ENCODE assay signal across 8 cellular contexts in genomic region chr3:50292924-50293801, GRCh38. TPM values are rescaled to one million over a fixed set of nuclear protein-coding genes. Genes with fewer than 3 reads are reported as not detected.
DNase-seq lines count a peak whose midpoint lies in the region; ATAC-seq, FAIRE-seq and TF ChIP-seq lines count a peak whose summit lies in the region.

No MANE protein-coding gene starts in this region.

- no peak for ATAC-seq in activated CD8-positive, alpha-beta T cell treated with anti-CD3 and anti-CD28 coated beads for 36 hours
- no peak for ATAC-seq in GM21360 (IDR thresholded peaks at IDR 0.05; ENCODE audit: unreplicated experiment)

- 66 to 70% (median 69%) methylated on average over 14 of the region's 14 CpGs for WGBS in small intestine, 3 donors

- FAIRE-seq in small intestine (lab: Jason Lieb, UNC) (no peak), frontal cortex (lab: Jason Lieb, UNC) (no peak)

- DNase-seq in HFFc6 (peak; percentile 12), right atrium auricular region (ENCODE audit: low spot score) (no peak), small intestine (no peak), frontal cortex (ENCODE audit: low spot score in 2 of 2) (no peak), NCI-H2171 (lab: John Stamatoyannopoulos, UW) (no peak)
- DNase-seq in activated CD8-positive, alpha-beta T cell treated with anti-CD3 and anti-CD28 coated beads for 36 hours = no peak
- no peak for DNase-seq in stimulated activated naive CD4-positive, alpha-beta T cell treated with Interleukin-2 at 50 U/mL for 16 hours (lab: John Stamatoyannopoulos, UW)

- H3K9me3 ChIP-seq in right atrium auricular region = no peaks in the 10 kb centered on the region
- H3K9me3 ChIP-seq in small intestine (ENCODE audit: control insufficient read depth, low read depth) = no peaks in the 10 kb centered on the region

- peaks cover 5% of the 10 kb centered on the region for H3K36me3 Mint-ChIP-seq in HFFc6 (ENCODE audit: low read depth)
- peaks cover 29% of the 10 kb centered on the region for H3K36me3 Mint-ChIP-seq in activated CD8-positive, alpha-beta T cell treated with anti-CD3 and anti-CD28 coated beads for 36 hours (ENCODE audit: low read depth)

- POLR2A ChIA-PET in activated CD8-positive, alpha-beta T cell treated with anti-CD3 and anti-CD28 coated beads for 36 hours (lab: Charles Lee) = interaction anchor here (0.7 to 8.2 kb wide), 12 partner anchors 9 to 97 kb away, joined by 3 to 98 read pairs (median 4); partner anchors contain the start of genes LSMEM2 and TUSC2

- H3K9me3 Mint-ChIP-seq in HFFc6 = no peaks in the 10 kb centered on the region
- H3K9me3 Mint-ChIP-seq in activated CD8-positive, alpha-beta T cell treated with anti-CD3 and anti-CD28 coated beads for 36 hours = no peaks in the 10 kb centered on the region

- H3K27ac ChIP-seq in right atrium auricular region = peak overlapping the region; percentile 91 to 96
- peak overlapping the region; percentile 63 to 71 for H3K27ac ChIP-seq in small intestine (ENCODE audit: low read depth in 1 of 2, low read length in 1 of 2)

- H3K4me3 Mint-ChIP-seq in HFFc6 = peak overlapping the region; percentile 92
- peak overlapping the region; percentile 95 for H3K4me3 Mint-ChIP-seq in activated CD8-positive, alpha-beta T cell treated with anti-CD3 and anti-CD28 coated beads for 36 hours

- peaks cover 23% of the 10 kb centered on the region for H3K4me1 Mint-ChIP-seq in HFFc6 (ENCODE audit: low read depth)
- H3K4me1 Mint-ChIP-seq in activated CD8-positive, alpha-beta T cell treated with anti-CD3 and anti-CD28 coated beads for 36 hours (ENCODE audit: low read depth) = peaks cover 17% of the 10 kb centered on the region

- H3K27me3 Mint-ChIP-seq in HFFc6 (ENCODE audit: insufficient read depth) = peaks cover 1% of the 10 kb centered on the region; the same call in 1 of the 2 replicates
- no peaks in the 10 kb centered on the region for H3K27me3 Mint-ChIP-seq in activated CD8-positive, alpha-beta T cell treated with anti-CD3 and anti-CD28 coated beads for 36 hours

- intact Hi-C loops in activated CD8-positive, alpha-beta T cell treated with anti-CD3 and anti-CD28 coated beads for 36 hours (cut with micrococcal nuclease) = no loop called here

- no peak for TF ChIP-seq CTCF in HFFc6 (IDR thresholded peaks at IDR 0.05)
- no peak for TF ChIP-seq CTCF in activated CD8-positive, alpha-beta T cell treated with anti-CD3 and anti-CD28 coated beads for 36 hours (IDR thresholded peaks at IDR 0.05)
- TF ChIP-seq CTCF in right atrium auricular region (IDR thresholded peaks at IDR 0.05) = no peak

- H3K4me3 ChIP-seq in right atrium auricular region (peak overlapping the region; percentile 88 to 99), small intestine (ENCODE audit: low read depth in 1 of 2, low read length in 2 of 2) (no peak overlapping the region)

- H3K27me3 ChIP-seq in right atrium auricular region = no peaks in the 10 kb centered on the region
- H3K27me3 ChIP-seq in small intestine (ENCODE audit: control insufficient read depth in 2 of 2, insufficient read depth in 2 of 2, low read length in 2 of 2) = no peaks in the 10 kb centered on the region

- CTCF ChIA-PET in activated CD8-positive, alpha-beta T cell treated with anti-CD3 and anti-CD28 coated beads for 36 hours (lab: Charles Lee) = interaction anchor here (1.0 to 2.1 kb wide), 10 partner anchors 15 to 68 kb away, joined by 3 to 8 read pairs (median 4); partner anchors contain the start of gene GNAI2

- peak overlapping the region; percentile 95 for H3K27ac Mint-ChIP-seq in HFFc6
- H3K27ac Mint-ChIP-seq in activated CD8-positive, alpha-beta T cell treated with anti-CD3 and anti-CD28 coated beads for 36 hours = peak overlapping the region; percentile 93

- H3K36me3 ChIP-seq in right atrium auricular region (peaks cover 24% of the 10 kb centered on the region), small intestine (ENCODE audit: control insufficient read depth in 2 of 2, insufficient read depth in 2 of 2, low read length in 2 of 2) (no peaks in the 10 kb centered on the region)

- peaks cover 0 to 37% of the 10 kb centered on the region in 2 donors for H3K4me1 ChIP-seq in right atrium auricular region
- no peaks in the 10 kb centered on the region for H3K4me1 ChIP-seq in small intestine (ENCODE audit: control insufficient read depth in 2 of 2, insufficient read depth in 1 of 2, low read depth in 1 of 2, low read length in 1 of 2)

RNA-seq across cellular contexts. Expression of gene IFRD2, which starts 0.9 kb away (rescaled TPM):
- 100 to 1,000 TPM in 1 of 6 experiments, 10 to 100 TPM in 5; 71.2 to 102 (median 74.6) TPM for total RNA-seq in HFFc6 (2021; fragmentation: NEBNext Ultra II Directional; extraction: Animal tissue kit (Norgen Biotek cat#: 25700))
- total RNA-seq in activated CD8-positive, alpha-beta T cell treated with anti-CD3 and anti-CD28 coated beads for 36 hours = 100 to 1,000 TPM; 132 to 133 TPM
- total RNA-seq in right atrium auricular region = 10 to 100 TPM; 51.0 to 58.5 TPM
- 10 to 100 TPM; 65.8 to 93.4 (median 76.2) TPM for polyA plus RNA-seq in small intestine
- 17.9 TPM for total RNA-seq in frontal cortex

RNA-seq across cellular contexts. Expression of gene HYAL3, which starts 6.0 kb away (rescaled TPM):
- 1 to 10 TPM; 4.7 to 8.3 (median 5.8) TPM for total RNA-seq in HFFc6 (2021; fragmentation: NEBNext Ultra II Directional; extraction: Animal tissue kit (Norgen Biotek cat#: 25700))
- 1 to 10 TPM; 3.3 to 4.1 TPM for total RNA-seq in activated CD8-positive, alpha-beta T cell treated with anti-CD3 and anti-CD28 coated beads for 36 hours
- 1 to 10 TPM in 1 of 2 donors, under 1 TPM in 1; 0.74 to 3.5 TPM for total RNA-seq in right atrium auricular region
- polyA plus RNA-seq in small intestine = 1 to 10 TPM; 1.6 to 4.1 (median 2.7) TPM
- 3.7 TPM for total RNA-seq in frontal cortex

RNA-seq across cellular contexts. Expression of gene NAA80, which starts 6.0 kb away (rescaled TPM):
- 10 to 100 TPM in 5 of 6 experiments, 1 to 10 TPM in 1; 8.5 to 13.4 (median 10.7) TPM for total RNA-seq in HFFc6 (2021; fragmentation: NEBNext Ultra II Directional; extraction: Animal tissue kit (Norgen Biotek cat#: 25700))
- 10 to 100 TPM; 23.2 to 23.4 TPM for total RNA-seq in activated CD8-positive, alpha-beta T cell treated with anti-CD3 and anti-CD28 coated beads for 36 hours
- total RNA-seq in right atrium auricular region (10 to 100 TPM in 1 of 2 donors, 1 to 10 TPM in 1; 9.0 to 10.7 TPM), frontal cortex (5.3 TPM)
- 1 to 10 TPM; 2.4 to 8.5 (median 6.5) TPM for polyA plus RNA-seq in small intestine

RNA-seq across cellular contexts. Expression of gene HYAL1, which starts 10.2 kb away (rescaled TPM):
- under 1 TPM in 5 of 6 experiments, not detected in 1; 0.19 to 0.38 (median 0.23) TPM for total RNA-seq in HFFc6 (2021; fragmentation: NEBNext Ultra II Directional; extraction: Animal tissue kit (Norgen Biotek cat#: 25700))
- not detected for total RNA-seq in activated CD8-positive, alpha-beta T cell treated with anti-CD3 and anti-CD28 coated beads for 36 hours
- total RNA-seq in right atrium auricular region (10 to 100 TPM; 38.1 to 40.8 TPM), frontal cortex (0.41 TPM)
- polyA plus RNA-seq in small intestine = 10 to 100 TPM in 1 of 3 donors, 1 to 10 TPM in 2; 1.1 to 11.1 (median 4.5) TPM

RNA-seq across cellular contexts. Expression of gene LSMEM2, which starts 14.3 kb away (rescaled TPM):
- total RNA-seq in HFFc6 (2021; fragmentation: NEBNext Ultra II Directional; extraction: Animal tissue kit (Norgen Biotek cat#: 25700)) = under 1 TPM in 2 of 6 experiments, not detected in 4; 0.11 to 0.13 TPM
- not detected for total RNA-seq in activated CD8-positive, alpha-beta T cell treated with anti-CD3 and anti-CD28 coated beads for 36 hours
- total RNA-seq in right atrium auricular region = 10 to 100 TPM in 1 of 2 donors, 1 to 10 TPM in 1; 9.0 to 10.6 TPM
- polyA plus RNA-seq in small intestine = under 1 TPM in 2 of 3 donors, not detected in 1; 0.21 to 0.54 TPM
- 0.82 TPM for total RNA-seq in frontal cortex

Comparison
In these comparisons a context has a peak if more than half of its experiments do, and no peak if none do; other contexts are left out.
1. H3K4me3 ChIP-seq: peak in right atrium auricular region (2 of 2); none in small intestine (0 of 2).